ENCODE assay signal across 8 cellular contexts in genomic region chr1:961132-961652, GRCh38. TPM values are rescaled to one million over a fixed set of nuclear protein-coding genes. Genes with fewer than 3 reads are reported as not detected.
DNase-seq lines count a peak whose midpoint lies in the region; ATAC-seq and TF ChIP-seq lines count a peak whose summit lies in the region.

No MANE protein-coding gene starts in this region.

- no peak for TF ChIP-seq CTCF in GM20000 (IDR thresholded peaks at IDR 0.05; ENCODE audit: extremely low read depth, missing control alignments)
- no peak for TF ChIP-seq CTCF in gastroesophageal sphincter (IDR thresholded peaks at IDR 0.05)

- H3K4me1 ChIP-seq in gastroesophageal sphincter (peaks cover 0 to 50% (median 24%) of the 10 kb centered on the region in 3 donors), skeletal muscle satellite cell (ENCODE audit: control insufficient read depth, insufficient read depth, low read length) (peaks cover 19% of the 10 kb centered on the region)

- H3K9me3 ChIP-seq in SK-N-MC (ENCODE audit: low read depth, low read length), result no peaks in the 10 kb centered on the region
- no peaks in the 10 kb centered on the region for H3K9me3 ChIP-seq in gastroesophageal sphincter
- no peaks in the 10 kb centered on the region for H3K9me3 ChIP-seq in skeletal muscle satellite cell (replicated peaks; ENCODE audit: low read length)

- H3K27me3 ChIP-seq in gastroesophageal sphincter (no peaks in the 10 kb centered on the region), skeletal muscle satellite cell (ENCODE audit: control insufficient read depth, insufficient read depth, low read length) (no peaks in the 10 kb centered on the region)

- H3K36me3 ChIP-seq in SK-N-MC (ENCODE audit: insufficient read depth, low read length) (peaks cover 29% of the 10 kb centered on the region), gastroesophageal sphincter (peaks cover 0 to 40% of the 10 kb centered on the region in 2 donors), skeletal muscle satellite cell (ENCODE audit: insufficient read depth, low read length) (peaks cover 28% of the 10 kb centered on the region)

- peak overlapping the region; percentile 83 for H3K4me2 ChIP-seq in skeletal muscle satellite cell (ENCODE audit: low read length)

- H3K4me3 ChIP-seq in SK-N-MC (peak overlapping the region; percentile 78), gastroesophageal sphincter (peak overlapping the region; percentile 78 to 94), skeletal muscle satellite cell (ENCODE audit: low read length) (peak overlapping the region; percentile 80)

- peak; percentile 75 for DNase-seq in GM20000 (ENCODE audit: low spot score)
- no peak for DNase-seq in SK-N-MC (ENCODE audit: low read depth, low spot score)
- no peak for DNase-seq in HuH-7 (ENCODE audit: low spot score)
- no peak for DNase-seq in COR-L47 (lab: John Stamatoyannopoulos, UW)
- no peak for DNase-seq in iPS-NIHi7 (ENCODE audit: extremely low spot score)

- no peak for TF ChIP-seq POLR2A in gastroesophageal sphincter (IDR thresholded peaks at IDR 0.05)

- peak overlapping the region; percentile 73 for H3K9ac ChIP-seq in SK-N-MC (ENCODE audit: insufficient read length)
- peak overlapping the region; percentile 62 for H3K9ac ChIP-seq in skeletal muscle satellite cell (ENCODE audit: low read depth, low read length)

- TF ChIP-seq EP300 in gastroesophageal sphincter (IDR thresholded peaks at IDR 0.05), result no peak

- H3K27ac ChIP-seq in SK-N-MC (no peak overlapping the region), gastroesophageal sphincter (peak overlapping the region in 2 of 4 donors; percentile 40 to 71)

- no CpG with 5 or more reads among the region's 54 CpGs for WGBS in gastroesophageal sphincter (ENCODE audit: low coverage in 1 of 2), 2 donors

- no peak for ATAC-seq in gastroesophageal sphincter
- no peak for ATAC-seq in GM19463 (IDR thresholded peaks at IDR 0.05; ENCODE audit: unreplicated experiment)

RNA-seq across cellular contexts. Expression of gene KLHL17, which starts 0.8 kb away (rescaled TPM):
- 10 to 100 TPM in 2 of 4 donors, 1 to 10 TPM in 2; 3.6 to 12.0 (median 10.1) TPM for total RNA-seq in gastroesophageal sphincter
- total RNA-seq in skeletal muscle satellite cell (2012; rRNA removed), result 12.7 and 13.9 TPM in 2 replicates

RNA-seq across cellular contexts. Expression of gene NOC2L, which starts 2.1 kb away (rescaled TPM):
- total RNA-seq in gastroesophageal sphincter, result 10 to 100 TPM; 36.3 to 54.1 (median 45.2) TPM
- 137 and 144 TPM in 2 replicates for total RNA-seq in skeletal muscle satellite cell (2012; rRNA removed)

RNA-seq across cellular contexts. Expression of gene PLEKHN1, which starts 5.1 kb away (rescaled TPM):
- total RNA-seq in gastroesophageal sphincter, result 1 to 10 TPM in 1 of 4 donors, under 1 TPM in 1, not detected in 2; 0.62 to 2.3 TPM
- total RNA-seq in skeletal muscle satellite cell (2012; rRNA removed), result 1.3 TPM in 2 replicates

RNA-seq across cellular contexts. Expression of gene PERM1, which starts 20.7 kb away (rescaled TPM):
- total RNA-seq in gastroesophageal sphincter, result 1 to 10 TPM in 2 of 4 donors, under 1 TPM in 1, not detected in 1; 0.39 to 1.9 (median 1.4) TPM
- total RNA-seq in skeletal muscle satellite cell (2012; rRNA removed), result not detected in 2 replicates

RNA-seq across cellular contexts. Expression of gene SAMD11, which starts 37.5 kb away (rescaled TPM):
- 10 to 100 TPM; 14.2 to 21.2 (median 17.4) TPM for total RNA-seq in gastroesophageal sphincter
- total RNA-seq in skeletal muscle satellite cell (2012; rRNA removed), result 4.2 and 7.1 TPM in 2 replicates
